1 cellular context compared by ENCODE assay signal in the genomic region with DNA sequence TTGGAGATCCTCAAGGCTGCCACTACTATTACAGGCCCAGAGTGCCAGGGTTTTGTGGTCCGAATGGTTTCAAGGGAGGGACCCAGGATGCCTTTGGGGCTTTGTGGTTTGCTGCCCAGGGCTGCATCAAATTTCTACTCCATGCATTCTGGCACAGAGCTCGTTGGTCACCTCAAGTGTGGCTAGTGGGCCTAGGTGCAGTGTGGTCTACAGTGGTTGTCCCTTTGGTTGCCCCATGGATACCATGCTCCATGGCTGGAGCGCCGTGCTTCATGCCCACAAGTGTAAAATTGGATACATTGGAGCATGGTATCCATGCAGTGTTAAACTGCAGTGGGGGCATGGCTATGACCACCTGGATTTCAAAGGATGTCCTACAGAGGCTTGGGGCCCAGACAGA.
TF ChIP-seq lines count a peak whose summit lies in the region.

No MANE protein-coding gene starts in this region.

TF ChIP-seq in K562, 482 proteins besides CTCF, POLR2A, EP300 and RAD21:
- TF ChIP-seq, protein P1, sequence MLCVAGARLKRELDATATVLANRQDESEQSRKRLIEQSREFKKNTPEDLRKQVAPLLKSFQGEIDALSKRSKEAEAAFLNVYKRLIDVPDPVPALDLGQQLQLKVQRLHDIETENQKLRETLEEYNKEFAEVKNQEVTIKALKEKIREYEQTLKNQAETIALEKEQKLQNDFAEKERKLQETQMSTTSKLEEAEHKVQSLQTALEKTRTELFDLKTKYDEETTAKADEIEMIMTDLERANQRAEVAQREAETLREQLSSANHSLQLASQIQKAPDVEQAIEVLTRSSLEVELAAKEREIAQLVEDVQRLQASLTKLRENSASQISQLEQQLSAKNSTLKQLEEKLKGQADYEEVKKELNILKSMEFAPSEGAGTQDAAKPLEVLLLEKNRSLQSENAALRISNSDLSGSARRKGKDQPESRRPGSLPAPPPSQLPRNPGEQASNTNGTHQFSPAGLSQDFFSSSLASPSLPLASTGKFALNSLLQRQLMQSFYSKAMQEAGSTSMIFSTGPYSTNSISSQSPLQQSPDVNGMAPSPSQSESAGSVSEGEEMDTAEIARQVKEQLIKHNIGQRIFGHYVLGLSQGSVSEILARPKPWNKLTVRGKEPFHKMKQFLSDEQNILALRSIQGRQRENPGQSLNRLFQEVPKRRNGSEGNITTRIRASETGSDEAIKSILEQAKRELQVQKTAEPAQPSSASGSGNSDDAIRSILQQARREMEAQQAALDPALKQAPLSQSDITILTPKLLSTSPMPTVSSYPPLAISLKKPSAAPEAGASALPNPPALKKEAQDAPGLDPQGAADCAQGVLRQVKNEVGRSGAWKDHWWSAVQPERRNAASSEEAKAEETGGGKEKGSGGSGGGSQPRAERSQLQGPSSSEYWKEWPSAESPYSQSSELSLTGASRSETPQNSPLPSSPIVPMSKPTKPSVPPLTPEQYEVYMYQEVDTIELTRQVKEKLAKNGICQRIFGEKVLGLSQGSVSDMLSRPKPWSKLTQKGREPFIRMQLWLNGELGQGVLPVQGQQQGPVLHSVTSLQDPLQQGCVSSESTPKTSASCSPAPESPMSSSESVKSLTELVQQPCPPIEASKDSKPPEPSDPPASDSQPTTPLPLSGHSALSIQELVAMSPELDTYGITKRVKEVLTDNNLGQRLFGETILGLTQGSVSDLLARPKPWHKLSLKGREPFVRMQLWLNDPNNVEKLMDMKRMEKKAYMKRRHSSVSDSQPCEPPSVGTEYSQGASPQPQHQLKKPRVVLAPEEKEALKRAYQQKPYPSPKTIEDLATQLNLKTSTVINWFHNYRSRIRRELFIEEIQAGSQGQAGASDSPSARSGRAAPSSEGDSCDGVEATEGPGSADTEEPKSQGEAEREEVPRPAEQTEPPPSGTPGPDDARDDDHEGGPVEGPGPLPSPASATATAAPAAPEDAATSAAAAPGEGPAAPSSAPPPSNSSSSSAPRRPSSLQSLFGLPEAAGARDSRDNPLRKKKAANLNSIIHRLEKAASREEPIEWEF (CRISPR knock-in tag; IDR thresholded peaks at IDR 0.05), result no peak
- TF ChIP-seq, protein P2, sequence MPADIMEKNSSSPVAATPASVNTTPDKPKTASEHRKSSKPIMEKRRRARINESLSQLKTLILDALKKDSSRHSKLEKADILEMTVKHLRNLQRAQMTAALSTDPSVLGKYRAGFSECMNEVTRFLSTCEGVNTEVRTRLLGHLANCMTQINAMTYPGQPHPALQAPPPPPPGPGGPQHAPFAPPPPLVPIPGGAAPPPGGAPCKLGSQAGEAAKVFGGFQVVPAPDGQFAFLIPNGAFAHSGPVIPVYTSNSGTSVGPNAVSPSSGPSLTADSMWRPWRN (IDR thresholded peaks at IDR 0.05; ENCODE audit: low read depth), result no peak
- TF ChIP-seq ZNF668 (CRISPR knock-in tag; IDR thresholded peaks at IDR 0.05), result no peak
- TF ChIP-seq ZNF764 (CRISPR knock-in tag; IDR thresholded peaks at IDR 0.05; ENCODE audit: low read depth), result no peak
